Comparison of ENCODE assay signal across 21 cellular contexts in the genomic region with DNA sequence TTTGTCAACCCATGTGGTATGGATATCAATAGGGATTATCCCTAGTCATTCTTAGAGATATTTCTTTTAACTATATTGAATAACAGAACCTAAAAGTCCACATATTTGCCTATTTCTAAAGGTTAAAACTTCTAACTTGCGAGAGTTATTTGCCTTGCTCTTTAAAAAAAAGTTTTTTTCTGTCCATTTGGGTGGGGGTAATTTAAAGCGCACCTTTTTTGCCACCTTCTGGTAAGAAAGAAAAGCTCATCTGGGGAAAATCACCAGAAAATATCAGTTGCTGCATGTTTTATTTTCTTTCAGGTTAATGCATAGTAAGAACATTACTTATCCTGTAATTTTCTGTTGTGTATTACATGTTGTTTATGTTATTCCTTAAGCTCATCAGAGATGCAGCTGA.
DNase-seq lines count a peak whose midpoint lies in the region; ATAC-seq and TF ChIP-seq lines count a peak whose summit lies in the region.
"Had no signal": no experiment of that assay in that cellular context is flagged by ENCODE, and none has a peak within 500 bp of the region (broad histone marks: within the 10 kb centered on the region; RNA-seq: fewer than 3 reads in every experiment).

No MANE protein-coding gene starts in this region.

- H3K36me3 ChIP-seq in psoas muscle (ENCODE audit: insufficient read depth in 1 of 2, low read depth in 1 of 2), result no peaks in the 10 kb centered on the region

- TF ChIP-seq CTCF in GM12873 (IDR thresholded peaks at IDR 0.05; ENCODE audit: insufficient read depth, low read depth, low read length, missing control alignments) (peak; percentile 33), VCaP (conservative IDR thresholded peaks at IDR 0.05) (0 out of 2 replicates have a peak, but pooled peaks have one; percentile 13), foreskin keratinocyte (conservative IDR thresholded peaks at IDR 0.05) (peak; percentile 29), psoas muscle (IDR thresholded peaks at IDR 0.05) (no peak)

- H3K27ac ChIP-seq in VCaP, result no peak overlapping the region
- no peak overlapping the region for H3K27ac ChIP-seq in foreskin keratinocyte
- H3K27ac ChIP-seq in psoas muscle, result no peak overlapping the region

- intact Hi-C loops in psoas muscle (cut with DNase I), result no loop called here

- CTCF ChIA-PET in HEK293T (lab: Yijun Ruan, JAX), result no interaction called here

- POLR2A ChIA-PET in HEK293T (lab: Yijun Ruan, JAX), result no interaction called here

- H3K4me3 ChIP-seq in psoas muscle, result no peak overlapping the region

- H3K27me3 ChIP-seq in foreskin keratinocyte (no peaks in the 10 kb centered on the region), psoas muscle (ENCODE audit: insufficient read depth in 3 of 3, low read length in 2 of 3) (no peaks in the 10 kb centered on the region)

- 90 to 95% (median 93%) methylated on average over 2 of the region's 2 CpGs for WGBS in psoas muscle, 3 donors

- DNase-seq in HEK293T (ENCODE audit: extremely low spot score), result no peak
- DNase-seq in foreskin keratinocyte, result no peak
- DNase-seq in psoas muscle, result no peak
- DNase-seq in C1 segment of cervical spinal cord (lab: John Stamatoyannopoulos, UW), result no peak
- no peak for DNase-seq in NCI-H510A treated with DMSO at 0.1 percent for 48 hours (lab: John Stamatoyannopoulos, UW)
- DNase-seq in foreskin melanocyte, result no peak
- DNase-seq: activated CD8-positive, alpha-beta memory T cell treated with anti-CD3 and anti-CD28 coated beads, Interleukin-2, amount 50 U/mL, for 4 hours; central memory CD4-positive, alpha-beta T cell; DMS53; GDM1; Karpas-422; left colon; NCI-H1105; NCI-H2029; nucleus accumbens; small intestine; stimulated activated CD4-positive, alpha-beta T cell treated with anti-CD3 and anti-CD28 coated beads, Interleukin-1b, Interleukin-23, amount 100 ng/mL, for 48 hours had no signal

- H3K9me3 ChIP-seq in psoas muscle, result no peaks in the 10 kb centered on the region

- H3K4me1 ChIP-seq in foreskin keratinocyte (peaks cover under 1% of the 10 kb centered on the region), psoas muscle (no peaks in the 10 kb centered on the region)

- ATAC-seq in foreskin keratinocyte, result no peak
- no peak for ATAC-seq in psoas muscle
- ATAC-seq: activated T-helper 17 cell treated with anti-CD3 and anti-CD28 coated beads, Interleukin-2, amount 50 U/mL, for 72 hours; left colon; SK-N-SH treated with all-trans-retinoic acid at 6 μM for 48 hours had no signal

TF ChIP-seq in HEK293T, 16 proteins besides CTCF, POLR2A, EP300 and RAD21:
- TF ChIP-seq FOXK2 (IDR thresholded peaks at IDR 0.05) (no peak), FOXA1 (IDR thresholded peaks at IDR 0.05) (no peak), ZNF384 (IDR thresholded peaks at IDR 0.05) (peak; percentile 86)
